Comparison of ENCODE assay signal across 8 cellular contexts in the genomic region with DNA sequence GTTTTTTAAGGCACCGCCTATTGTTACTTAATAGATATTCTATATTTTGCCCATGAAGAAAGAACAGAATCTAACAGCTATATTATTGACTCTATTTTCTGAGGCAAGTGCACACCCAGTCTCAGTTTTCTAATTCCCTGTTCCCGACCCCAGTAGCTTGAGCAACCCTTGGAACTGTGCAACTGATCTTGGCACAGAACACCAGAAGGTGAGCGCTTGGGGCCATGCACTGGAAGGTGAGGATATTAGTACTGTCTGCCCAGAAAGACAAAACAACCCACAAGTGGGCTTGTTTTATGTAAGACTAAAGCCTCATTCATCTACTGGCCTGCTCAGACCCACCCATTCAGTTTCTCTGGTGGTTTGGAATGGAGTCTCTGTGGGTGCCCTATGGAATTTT.
"Had no signal": no experiment of that assay in that cellular context is flagged by ENCODE, and none has a peak within 500 bp of the region (broad histone marks: within the 10 kb centered on the region; RNA-seq: fewer than 3 reads in every experiment).

No MANE protein-coding gene starts in this region.

- ATAC-seq: GM23338, HCT116 had no signal

- H3K27ac ChIP-seq: GM23248 had no signal

- DNase-seq: GM23248, GOT3, H7, H9, HCEC 1CT, HFFc6 had no signal
